ENCODE assay signal across 11 cellular contexts in genomic region chr6:146915671-146916127, GRCh38.
DNase-seq lines count a peak whose midpoint lies in the region; ATAC-seq and TF ChIP-seq lines count a peak whose summit lies in the region.
"Had no signal": no experiment of that assay in that cellular context is flagged by ENCODE, and none has a peak within 500 bp of the region (broad histone marks: within the 10 kb centered on the region; RNA-seq: fewer than 3 reads in every experiment).

No MANE protein-coding gene starts in this region.

- ATAC-seq in stimulated activated memory B cell treated with anti-CD40 and anti-IgM and Interleukin-4, amounts not matched to agents 10 μg/mL and 1 μg/mL and 100 μg/mL, for 72 hours = no peak
- ATAC-seq: natural killer cell had no signal

- H3K27me3 Mint-ChIP-seq in stimulated activated memory B cell treated with anti-CD40 and anti-IgM and Interleukin-4, amounts not matched to agents 10 μg/mL and 1 μg/mL and 100 μg/mL, for 72 hours = peaks cover 9% of the 10 kb centered on the region

- H3K4me1 Mint-ChIP-seq in stimulated activated memory B cell treated with anti-CD40 and anti-IgM and Interleukin-4, amounts not matched to agents 10 μg/mL and 1 μg/mL and 100 μg/mL, for 72 hours = no peaks in the 10 kb centered on the region

- no peak overlapping the region for H3K27ac Mint-ChIP-seq in stimulated activated memory B cell treated with anti-CD40 and anti-IgM and Interleukin-4, amounts not matched to agents 10 μg/mL and 1 μg/mL and 100 μg/mL, for 72 hours
- H3K27ac Mint-ChIP-seq: activated naive CD4-positive, alpha-beta T cell treated with anti-CD3 and anti-CD28 coated beads, Interleukin-2, amount 50 U/mL, for 24 hours; natural killer cell had no signal

- DNase-seq in HFF-Myc (ENCODE audit: extremely low read depth, low read depth) = no peak
- peak; percentile 45 for DNase-seq in RKO (ENCODE audit: low spot score)
- DNase-seq in epithelial cell of prostate (ENCODE audit: low read depth, low spot score) = peak; percentile 8
- DNase-seq in skeletal muscle cell (ENCODE audit: low read depth) = no peak
- DNase-seq in NCI-H146 treated with DMSO at 0.1 percent for 48 hours (lab: John Stamatoyannopoulos, UW; ENCODE audit: unreplicated experiment) = no peak
- DNase-seq in inferior parietal cortex (ENCODE audit: extremely low spot score) = no peak
- DNase-seq: natural killer cell, NCI-H1930, T-helper 9 cell had no signal

- H3K27ac ChIP-seq in epithelial cell of prostate = peak overlapping the region; percentile 97

- TF ChIP-seq CTCF in HFF-Myc (IDR thresholded peaks at IDR 0.05; ENCODE audit: low read depth, low read length, missing control alignments) = no peak

- no peaks in the 10 kb centered on the region for H3K9me3 Mint-ChIP-seq in stimulated activated memory B cell treated with anti-CD40 and anti-IgM and Interleukin-4, amounts not matched to agents 10 μg/mL and 1 μg/mL and 100 μg/mL, for 72 hours
- H3K9me3 Mint-ChIP-seq: activated naive CD4-positive, alpha-beta T cell treated with anti-CD3 and anti-CD28 coated beads, Interleukin-2, amount 50 U/mL, for 24 hours; natural killer cell had no signal

- H3K36me3 Mint-ChIP-seq in stimulated activated memory B cell treated with anti-CD40 and anti-IgM and Interleukin-4, amounts not matched to agents 10 μg/mL and 1 μg/mL and 100 μg/mL, for 72 hours = no peaks in the 10 kb centered on the region
- H3K36me3 Mint-ChIP-seq: activated naive CD4-positive, alpha-beta T cell treated with anti-CD3 and anti-CD28 coated beads, Interleukin-2, amount 50 U/mL, for 24 hours; natural killer cell had no signal

- H3K4me3 ChIP-seq in HFF-Myc (replicated peaks; ENCODE audit: low read depth, low read length) = peak overlapping the region; percentile 12; the same call in 1 of the 2 replicates
- peak overlapping the region; percentile 32 for H3K4me3 ChIP-seq in skeletal muscle cell (ENCODE audit: low read depth, low read length)

- H3K4me3 Mint-ChIP-seq in stimulated activated memory B cell treated with anti-CD40 and anti-IgM and Interleukin-4, amounts not matched to agents 10 μg/mL and 1 μg/mL and 100 μg/mL, for 72 hours = no peak overlapping the region
- H3K4me3 Mint-ChIP-seq: activated naive CD4-positive, alpha-beta T cell treated with anti-CD3 and anti-CD28 coated beads, Interleukin-2, amount 50 U/mL, for 24 hours; natural killer cell had no signal

Comparison
In these comparisons a context has a peak if more than half of its experiments do, and no peak if none do; other contexts are left out.
1. DNase-seq: peak in RKO (single experiment) and epithelial cell of prostate (single experiment); none in HFF-Myc (single experiment), skeletal muscle cell (single experiment), NCI-H146 treated with DMSO at 0.1 percent for 48 hours (single experiment) and inferior parietal cortex (single experiment).